Comparison of ENCODE assay signal across 8 cellular contexts in genomic region chr12:112012775-112013600, GRCh38. TPM values are rescaled to one million over a fixed set of nuclear protein-coding genes. Genes with fewer than 3 reads are reported as not detected.
A peak's percentile ranks its signal among the peaks of the same experiment; 100 is the strongest.
DNase-seq lines count a peak whose midpoint lies in the region; ATAC-seq, FAIRE-seq and TF ChIP-seq lines count a peak whose summit lies in the region.

Gene ERP29, plus strand, starts transcription at chr12:112013426. Its CDS starts 40 bp downstream, at chr12:112013466.
Gene TMEM116, minus strand, starts transcription at chr12:112013165. Its CDS starts 7,895 bp downstream, at chr12:112005270.

- H3K27me3 ChIP-seq in left ventricle myocardium inferior (ENCODE audit: low read depth) (no peaks in the 10 kb centered on the region), prostate gland (replicated peaks; ENCODE audit: insufficient read depth) (no peaks in the 10 kb centered on the region)

- TF ChIP-seq POLR2A in GM12892 (IDR thresholded peaks at IDR 0.05; ENCODE audit: low read depth, low read length), result peak; percentile 96
- peak; percentile 86 for TF ChIP-seq POLR2A in prostate gland (IDR thresholded peaks at IDR 0.05)

- H3K9me3 ChIP-seq in left ventricle myocardium inferior (replicated peaks) (no peaks in the 10 kb centered on the region), prostate gland (no peaks in the 10 kb centered on the region)

- DNase-seq in GM12892 (ENCODE audit: insufficient read length) (peak; percentile 96), NCI-H146 (lab: John Stamatoyannopoulos, UW) (peak; percentile 99), T-helper 1 cell (peak; percentile 99 to 100 (median 100)), amniotic epithelial cell (ENCODE audit: low read depth) (peak; percentile 96), left ventricle myocardium inferior (peak; percentile 100), prostate gland (ENCODE audit: low spot score) (peak; percentile 100)

- H3K4me1 ChIP-seq in left ventricle myocardium inferior (peaks cover 50% of the 10 kb centered on the region), prostate gland (replicated peaks) (peaks cover 4% of the 10 kb centered on the region), urinary bladder (ENCODE audit: insufficient read depth) (peaks cover 2% of the 10 kb centered on the region)

- intact Hi-C loops in left ventricle myocardium inferior (cut with micrococcal nuclease), result no loop called here
- intact Hi-C loops in prostate gland (cut with DNase I), result loop anchor here (5.0 kb wide), 1 partner anchor 66 kb away; no protein-coding TSS in a partner anchor

- peak within 1 kb of the TSS; percentile 95 for H3K27ac ChIP-seq in left ventricle myocardium inferior (replicated peaks)
- peak within 1 kb of the TSS; percentile 96 to 97 for H3K27ac ChIP-seq in prostate gland
- peak within 1 kb of the TSS; percentile 81 for H3K27ac ChIP-seq in urinary bladder (ENCODE audit: low read depth)

- ATAC-seq in HG02852 (IDR thresholded peaks at IDR 0.05; ENCODE audit: unreplicated experiment), result peak; percentile 52

- H3K4me3 ChIP-seq in left ventricle myocardium inferior, result peak within 1 kb of the TSS; percentile 86
- peak within 1 kb of the TSS; percentile 66 to 81 for H3K4me3 ChIP-seq in prostate gland
- H3K4me3 ChIP-seq in urinary bladder (ENCODE audit: low read depth, low read length), result peak within 1 kb of the TSS; percentile 62

- under 1% methylated on average over 39 of the region's 67 CpGs for WGBS in prostate gland
- under 1% methylated on average over 67 of the region's 67 CpGs for WGBS in urinary bladder

- TF ChIP-seq CTCF in left ventricle myocardium inferior (IDR thresholded peaks at IDR 0.05; ENCODE audit: borderline replicate concordance), result peak; percentile 73
- TF ChIP-seq CTCF in prostate gland (IDR thresholded peaks at IDR 0.05), result peak; percentile 47 to 85 (median 66)

- peak; percentile 94 for FAIRE-seq in GM12892 (lab: Jason Lieb, UNC)

- H3K36me3 ChIP-seq in left ventricle myocardium inferior (peaks cover 16% of the 10 kb centered on the region), prostate gland (no peaks in the 10 kb centered on the region), urinary bladder (ENCODE audit: insufficient read depth) (no peaks in the 10 kb centered on the region)

RNA-seq across cellular contexts. Expression of gene ERP29, which starts in this region (rescaled TPM):
- polyA plus RNA-seq in GM12892 (2012; ENCODE audit: missing spikeins), result 91.5 TPM
- total RNA-seq in left ventricle myocardium inferior (49.3 TPM), prostate gland (100 to 1,000 TPM in 1 of 2 donors, 10 to 100 TPM in 1; 89.1 to 131 TPM), urinary bladder (37.5 TPM)
- 101 TPM for polyA plus RNA-seq in urinary bladder

RNA-seq across cellular contexts. Expression of gene TMEM116, which starts in this region (rescaled TPM):
- 7.3 TPM for polyA plus RNA-seq in GM12892 (2012; ENCODE audit: missing spikeins)
- total RNA-seq in left ventricle myocardium inferior (35.0 TPM), prostate gland (10 to 100 TPM in 1 of 2 donors, 1 to 10 TPM in 1; 5.5 to 16.8 TPM), urinary bladder (18.3 TPM)
- polyA plus RNA-seq in urinary bladder, result 6.4 TPM

Comparison
In these comparisons a context has a peak if more than half of its experiments do, and no peak if none do; other contexts are left out.
1. Peak in every context shown above with its lines: DNase-seq, ATAC-seq, H3K4me3 ChIP-seq and H3K27ac ChIP-seq.